ENCODE assay signal across 13 cellular contexts in the genomic region with DNA sequence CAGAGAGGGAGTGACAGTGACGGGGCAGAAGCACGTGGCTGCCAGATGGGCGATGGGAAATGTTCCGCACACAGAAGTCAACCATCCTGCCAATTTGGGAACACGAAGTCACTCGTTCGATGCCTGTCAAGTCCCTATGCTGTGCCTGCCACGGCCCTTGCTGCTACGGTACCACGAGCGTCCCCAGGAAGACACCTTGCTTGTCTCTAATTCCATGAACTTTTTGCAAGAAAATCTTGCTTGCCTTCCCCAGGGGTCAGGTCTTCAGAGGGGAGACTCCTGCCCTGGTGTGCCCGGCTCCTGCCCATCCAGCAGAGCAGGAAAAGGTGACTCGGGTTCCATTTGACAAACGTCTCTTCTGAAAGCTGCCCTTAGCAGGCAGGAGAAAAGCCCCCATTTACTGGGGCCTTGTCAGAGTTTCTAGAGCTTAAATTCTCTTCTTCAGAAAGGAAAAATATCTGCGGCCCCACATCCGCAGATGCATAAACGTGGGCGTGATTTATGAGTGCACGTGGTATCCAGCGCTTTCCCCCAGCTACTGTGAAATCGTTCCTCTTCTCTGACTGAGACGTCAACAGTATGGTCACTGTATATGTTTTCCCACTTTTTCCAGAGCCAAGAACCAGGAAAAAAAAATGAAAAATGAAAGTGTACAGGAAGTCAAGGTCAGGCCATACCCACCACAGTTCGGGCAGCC. TPM values are rescaled to one million over a fixed set of nuclear protein-coding genes. Genes with fewer than 3 reads are reported as not detected.
DNase-seq lines count a peak whose midpoint lies in the region; ATAC-seq and TF ChIP-seq lines count a peak whose summit lies in the region.
"Had no signal": no experiment of that assay in that cellular context is flagged by ENCODE, and none has a peak within 500 bp of the region (broad histone marks: within the 10 kb centered on the region; RNA-seq: fewer than 3 reads in every experiment).

No MANE protein-coding gene starts in this region.

- in situ Hi-C loops in brain microvascular endothelial cell (cut with HindIII; ENCODE audit: low pct_ligation_motif_present, low sequenced_read_pairs), result no loop called here

- H3K27ac ChIP-seq in AG04450 (ENCODE audit: low read depth, low read length) (peak overlapping the region; percentile 90), brain microvascular endothelial cell (no peak overlapping the region)
- H3K27ac ChIP-seq: psoas muscle had no signal

- H3K4me3 ChIP-seq in AG04450 (ENCODE audit: low read depth, low read length), result no peak overlapping the region
- no peak overlapping the region for H3K4me3 ChIP-seq in brain microvascular endothelial cell (ENCODE audit: low read depth, low read length)
- H3K4me3 ChIP-seq: psoas muscle had no signal

- H3K27me3 Mint-ChIP-seq in activated naive CD4-positive, alpha-beta T cell treated with anti-CD3 and anti-CD28 coated beads, Interleukin-2, amount 50 U/mL, for 24 hours, result no peaks in the 10 kb centered on the region

- ATAC-seq in HG02610 (IDR thresholded peaks at IDR 0.05; ENCODE audit: unreplicated experiment), result peak; percentile 44
- peak; percentile 5 for ATAC-seq in omental fat pad (ENCODE audit: low FRiP score)
- ATAC-seq in HG03439 (IDR thresholded peaks at IDR 0.05; ENCODE audit: unreplicated experiment), result no peak
- ATAC-seq: psoas muscle had no signal

- H3K36me3 Mint-ChIP-seq in activated naive CD4-positive, alpha-beta T cell treated with anti-CD3 and anti-CD28 coated beads, Interleukin-2, amount 50 U/mL, for 24 hours, result no peaks in the 10 kb centered on the region

- no peaks in the 10 kb centered on the region for H3K9me3 Mint-ChIP-seq in activated naive CD4-positive, alpha-beta T cell treated with anti-CD3 and anti-CD28 coated beads, Interleukin-2, amount 50 U/mL, for 24 hours
- H3K9me3 Mint-ChIP-seq: endodermal cell had no signal

- H3K4me3 Mint-ChIP-seq in activated naive CD4-positive, alpha-beta T cell treated with anti-CD3 and anti-CD28 coated beads, Interleukin-2, amount 50 U/mL, for 24 hours, result peak overlapping the region; percentile 70
- H3K4me3 Mint-ChIP-seq: endodermal cell had no signal

- H3K27me3 ChIP-seq in AG04450 (ENCODE audit: control insufficient read depth, insufficient read depth, low read length), result no peaks in the 10 kb centered on the region
- H3K27me3 ChIP-seq in brain microvascular endothelial cell (replicated peaks), result no peaks in the 10 kb centered on the region
- H3K27me3 ChIP-seq: BE2C had no signal

- no peaks in the 10 kb centered on the region for H3K36me3 ChIP-seq in brain microvascular endothelial cell (replicated peaks)
- H3K36me3 ChIP-seq: BE2C had no signal

- no peaks in the 10 kb centered on the region for H3K9me3 ChIP-seq in AG04450 (ENCODE audit: control insufficient read depth, insufficient read depth, low read length)
- H3K9me3 ChIP-seq: BE2C, psoas muscle had no signal

- CTCF ChIA-PET in AG04450 (lab: Charles Lee), result interaction anchor here (1.0 kb wide), 1 partner anchor 13 kb away, joined by 5 read pairs; no protein-coding TSS in a partner anchor

- peaks cover 53% of the 10 kb centered on the region for H3K4me1 Mint-ChIP-seq in activated naive CD4-positive, alpha-beta T cell treated with anti-CD3 and anti-CD28 coated beads, Interleukin-2, amount 50 U/mL, for 24 hours
- H3K4me1 Mint-ChIP-seq: endodermal cell had no signal

- peak; percentile 68 for DNase-seq in AG04450 (ENCODE audit: low read depth, low spot score)
- no peak for DNase-seq in omental fat pad (ENCODE audit: low spot score)
- no peak for DNase-seq in HPDE6-E6E7 (ENCODE audit: extremely low spot score)
- DNase-seq in brain microvascular endothelial cell, result no peak
- no peak for DNase-seq in NCI-H524 (lab: John Stamatoyannopoulos, UW)
- DNase-seq: endodermal cell, NCI-H2029 treated with DMSO at 0.1 percent for 48 hours, psoas muscle, SHP77 had no signal

- peak overlapping the region; percentile 95 for H3K27ac Mint-ChIP-seq in activated naive CD4-positive, alpha-beta T cell treated with anti-CD3 and anti-CD28 coated beads, Interleukin-2, amount 50 U/mL, for 24 hours
- H3K27ac Mint-ChIP-seq: endodermal cell had no signal

- TF ChIP-seq CTCF in AG04450 (IDR thresholded peaks at IDR 0.05; ENCODE audit: low read depth, low read length) (no peak), omental fat pad (IDR thresholded peaks at IDR 0.05) (no peak), brain microvascular endothelial cell (IDR thresholded peaks at IDR 0.05; ENCODE audit: low read depth, low read length, missing control alignments) (no peak)

- POLR2A ChIA-PET in AG04450 (lab: Yijun Ruan, JAX), result interaction anchor here (1.0 kb wide), 1 partner anchor 84 kb away, joined by 3 read pairs; no protein-coding TSS in a partner anchor

RNA-seq across cellular contexts. Expression of a gene that starts 16.8 kb away (rescaled TPM):
- polyA plus RNA-seq in AG04450 (2011; rRNA removed), result 43.8 and 51.9 TPM in 2 replicates
- polyA minus RNA-seq in AG04450 (2011; rRNA and poly(A)+ RNA removed), result 24.5 and 29.6 TPM in 2 replicates
- 10 to 100 TPM; 38.5 to 87.2 (median 49.1) TPM for total RNA-seq in omental fat pad

RNA-seq across cellular contexts. Expression of a gene that starts 58.3 kb away (rescaled TPM):
- polyA plus RNA-seq in AG04450 (2011; rRNA removed), result 3.6 and 5.1 TPM in 2 replicates
- 4.6 and 8.0 TPM in 2 replicates for polyA minus RNA-seq in AG04450 (2011; rRNA and poly(A)+ RNA removed)
- 10 to 100 TPM; 24.9 to 49.8 (median 27.9) TPM for total RNA-seq in omental fat pad
